24 cellular contexts compared by ENCODE assay signal in the genomic region with DNA sequence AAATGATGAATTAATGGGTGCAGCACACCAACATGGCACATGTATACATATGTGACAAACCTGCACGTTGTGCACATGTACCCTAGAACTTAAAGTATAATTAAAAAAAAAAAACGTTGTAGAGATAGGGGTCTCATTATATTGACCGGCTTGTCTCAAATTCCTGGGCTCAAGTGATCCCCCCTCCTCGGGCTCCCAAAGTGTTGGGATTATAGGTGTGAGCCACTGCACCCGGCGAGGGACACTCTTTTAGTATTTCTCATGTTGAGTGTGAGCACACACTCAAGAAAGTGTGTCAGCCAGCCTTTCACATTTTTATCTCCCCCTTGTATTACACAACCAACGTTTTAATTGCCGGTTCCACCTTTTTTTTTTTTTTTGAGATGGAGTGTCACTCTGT.
"Had no signal": no experiment of that assay in that cellular context is flagged by ENCODE, and none has a peak within 500 bp of the region (broad histone marks: within the 10 kb centered on the region; RNA-seq: fewer than 3 reads in every experiment).

No MANE protein-coding gene starts in this region.

- H3K9me3 Mint-ChIP-seq: dendritic cell treated with granulocyte-macrophage colony-stimulating factor and Interleukin-4, amounts not matched to agents 40 ng/mL and 50 ng/mL, for 4 days; effector memory CD8-positive, alpha-beta T cell; endodermal cell had no signal

- H3K36me3 ChIP-seq: colonic mucosa, esophagus muscularis mucosa, esophagus squamous epithelium, gastrocnemius medialis, gastroesophageal sphincter, heart left ventricle, heart right ventricle had no signal

- H3K4me3 ChIP-seq: colonic mucosa, coronary artery, dorsolateral prefrontal cortex, esophagus muscularis mucosa, esophagus squamous epithelium, gastrocnemius medialis, gastroesophageal sphincter, heart left ventricle, heart right ventricle had no signal

- ATAC-seq: effector memory CD8-positive, alpha-beta T cell; esophagus mucosa; foreskin keratinocyte; gastrocnemius medialis; gastroesophageal sphincter; heart left ventricle; heart right ventricle had no signal

- H3K27ac ChIP-seq: colonic mucosa, coronary artery, dorsolateral prefrontal cortex, epithelial cell of prostate, esophagus muscularis mucosa, esophagus squamous epithelium, foreskin keratinocyte, gastrocnemius medialis, gastroesophageal sphincter, heart left ventricle, heart right ventricle had no signal

- DNase-seq: colonic mucosa; cortex of kidney; dermis blood vessel endothelial cell; dorsolateral prefrontal cortex; effector CD4-positive, alpha-beta T cell; effector CD8-positive, alpha-beta T cell; effector memory CD4-positive, alpha-beta T cell; effector memory CD8-positive, alpha-beta T cell; endodermal cell; erythroblast; esophagus squamous epithelium; foreskin fibroblast; foreskin keratinocyte; foreskin melanocyte; gastrocnemius medialis; glutamatergic neuron; heart left ventricle; heart right ventricle had no signal

- H3K9me3 ChIP-seq: colonic mucosa, esophagus muscularis mucosa, esophagus squamous epithelium, gastrocnemius medialis, gastroesophageal sphincter had no signal

- H3K27ac Mint-ChIP-seq: dendritic cell treated with granulocyte-macrophage colony-stimulating factor and Interleukin-4, amounts not matched to agents 40 ng/mL and 50 ng/mL, for 4 days; effector memory CD8-positive, alpha-beta T cell; endodermal cell had no signal

- H3K27me3 ChIP-seq: colonic mucosa, dorsolateral prefrontal cortex, esophagus muscularis mucosa, esophagus squamous epithelium, foreskin keratinocyte, gastrocnemius medialis, gastroesophageal sphincter, heart left ventricle, heart right ventricle had no signal

- H3K4me1 Mint-ChIP-seq: endodermal cell had no signal

- H3K4me1 ChIP-seq: colonic mucosa, esophagus muscularis mucosa, esophagus squamous epithelium, foreskin keratinocyte, gastrocnemius medialis, gastroesophageal sphincter, heart right ventricle had no signal

- H3K4me3 Mint-ChIP-seq: dendritic cell treated with granulocyte-macrophage colony-stimulating factor and Interleukin-4, amounts not matched to agents 40 ng/mL and 50 ng/mL, for 4 days; effector memory CD8-positive, alpha-beta T cell; endodermal cell had no signal
